In the genomic region with DNA sequence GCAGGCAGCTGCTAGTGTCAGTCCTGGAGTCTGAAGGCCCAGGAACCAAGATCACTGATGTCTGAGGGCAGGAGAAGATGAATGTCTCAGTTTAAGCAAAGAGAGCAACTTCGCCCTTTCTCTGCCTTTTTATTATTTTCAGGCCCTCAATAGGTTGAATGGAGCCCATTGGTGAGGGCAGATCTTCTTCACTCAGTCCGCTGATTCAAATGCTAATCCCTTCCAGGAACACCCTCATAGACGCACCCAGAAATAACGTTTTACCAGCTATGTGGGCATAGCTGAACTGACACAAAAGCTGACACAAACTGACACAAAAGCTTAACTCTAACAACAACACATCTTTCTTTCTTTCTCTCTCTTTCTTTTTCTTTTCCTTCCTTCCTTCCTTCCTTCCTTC, we compare ENCODE assay signal across 31 cellular contexts.
"Had no signal": no experiment of that assay in that cellular context is flagged by ENCODE, and none has a peak within 500 bp of the region (broad histone marks: within the 10 kb centered on the region; RNA-seq: fewer than 3 reads in every experiment).

No MANE protein-coding gene starts in this region.

- H3K9me3 ChIP-seq: body of pancreas, colonic mucosa, esophagus muscularis mucosa, gastrocnemius medialis, heart right ventricle had no signal

- H3K4me1 ChIP-seq: adrenal gland, body of pancreas, colonic mucosa, esophagus muscularis mucosa, foreskin keratinocyte, gastrocnemius medialis had no signal

- H3K9me3 Mint-ChIP-seq: activated CD4-positive, alpha-beta memory T cell treated with anti-CD3 and anti-CD28 coated beads for 36 hours; activated naive CD4-positive, alpha-beta T cell treated with anti-CD3 and anti-CD28 coated beads for 36 hours; activated naive CD8-positive, alpha-beta T cell treated with anti-CD3 and anti-CD28 coated beads for 36 hours; activated naive CD8-positive, alpha-beta T cell treated with anti-CD3 and anti-CD28 coated beads, Interleukin-2, amount 50 U/mL, for 24 hours; activated T-helper 1 cell treated with anti-CD3 and anti-CD28 coated beads, Interleukin-12 subunit alpha, Interleukin-12 subunit beta, Interleukin-2, Interleukin-4 antibody, amounts not matched to agents 30 ng/mL and 10 ng/mL and 1 ng/mL, durations not matched to agents 14 hours and 24 hours and 36 hours; activated T-helper 2 cell treated with anti-CD3 and anti-CD28 coated beads, Interferon-gamma antibody, Interleukin-2, Interleukin-4, amounts not matched to agents 10 μg/mL and 5 μg/mL and 100 μg/mL, durations not matched to agents 14 hours and 24 hours and 36 hours; dendritic cell treated with granulocyte-macrophage colony-stimulating factor and Interleukin-4, amounts not matched to agents 40 ng/mL and 50 ng/mL, for 4 days had no signal

- H3K27me3 ChIP-seq: adrenal gland, body of pancreas, colonic mucosa, esophagus muscularis mucosa, foreskin keratinocyte, gastrocnemius medialis, heart right ventricle had no signal

- H3K36me3 ChIP-seq: adrenal gland, colonic mucosa, esophagus muscularis mucosa, gastrocnemius medialis, heart right ventricle had no signal

- H3K4me3 ChIP-seq: adrenal gland, body of pancreas, colonic mucosa, esophagus muscularis mucosa, gastrocnemius medialis, heart right ventricle had no signal

- DNase-seq: activated CD4-positive, alpha-beta memory T cell treated with anti-CD3 and anti-CD28 coated beads for 36 hours; activated CD4-positive, alpha-beta T cell treated with anti-CD3 and anti-CD28 coated beads for 48 hours; activated CD4-positive, alpha-beta T cell treated with anti-CD3 and anti-CD28 coated beads, Interleukin-2, amount 50 U/mL, for 1 hour; activated CD8-positive, alpha-beta memory T cell treated with anti-CD3 and anti-CD28 coated beads, Interleukin-2, amount 10 ng/mL, durations not matched to agents 7 days and 5 days; activated CD8-positive, alpha-beta memory T cell treated with anti-CD3 and anti-CD28 coated beads, Interleukin-2, amount 50 U/mL, for 4 hours; activated CD8-positive, alpha-beta T cell treated with anti-CD3 and anti-CD28 coated beads, Interleukin-2, amount 10 ng/mL, durations not matched to agents 7 days and 5 days; activated effector memory CD4-positive, alpha-beta T cell treated with anti-CD3 and anti-CD28 coated beads, Interleukin-2, amount 50 U/mL, for 16 hours; activated naive CD4-positive, alpha-beta T cell treated with anti-CD3 and anti-CD28 coated beads for 36 hours; activated naive CD8-positive, alpha-beta T cell treated with anti-CD3 and anti-CD28 coated beads for 36 hours; activated naive CD8-positive, alpha-beta T cell treated with anti-CD3 and anti-CD28 coated beads, Interleukin-2, amount 50 U/mL, for 24 hours; activated T-cell treated with anti-CD3 and anti-CD28 coated beads, Interleukin-2, amount 50 U/mL, for 1 hour; activated T-cell treated with anti-CD3 and anti-CD28 coated beads, Interleukin-2, amount 50 U/mL, for 48 hours; adrenal gland; amygdala; aorta; body of pancreas; caudate nucleus; cerebellar nuclear complex; colonic mucosa; effector CD4-positive, alpha-beta T cell; effector memory CD8-positive, alpha-beta T cell; erythroblast; foreskin keratinocyte; gastrocnemius medialis; heart right ventricle; T-helper 2 cell had no signal

- ATAC-seq: activated CD8-positive, alpha-beta memory T cell treated with anti-CD3 and anti-CD28 coated beads, Interleukin-2, amount 10 ng/mL, durations not matched to agents 7 days and 5 days; activated CD8-positive, alpha-beta T cell treated with anti-CD3 and anti-CD28 coated beads, Interleukin-2, amount 10 ng/mL, durations not matched to agents 7 days and 5 days; activated naive CD8-positive, alpha-beta T cell treated with anti-CD3 and anti-CD28 coated beads, Interleukin-2, amount 50 U/mL, for 24 hours; body of pancreas; effector memory CD8-positive, alpha-beta T cell; foreskin keratinocyte; gastrocnemius medialis; heart right ventricle had no signal

- H3K27ac Mint-ChIP-seq: activated CD4-positive, alpha-beta memory T cell treated with anti-CD3 and anti-CD28 coated beads for 36 hours; activated CD8-positive, alpha-beta memory T cell treated with anti-CD3 and anti-CD28 coated beads, Interleukin-2, amount 10 ng/mL, durations not matched to agents 7 days and 5 days; activated CD8-positive, alpha-beta T cell treated with anti-CD3 and anti-CD28 coated beads, Interleukin-2, amount 10 ng/mL, durations not matched to agents 7 days and 5 days; activated naive CD4-positive, alpha-beta T cell treated with anti-CD3 and anti-CD28 coated beads for 36 hours; activated naive CD4-positive, alpha-beta T cell treated with anti-CD3 and anti-CD28 coated beads, Interleukin-2, amount 50 U/mL, for 24 hours; activated naive CD8-positive, alpha-beta T cell treated with anti-CD3 and anti-CD28 coated beads for 36 hours; activated naive CD8-positive, alpha-beta T cell treated with anti-CD3 and anti-CD28 coated beads, Interleukin-2, amount 50 U/mL, for 24 hours; activated T-helper 1 cell treated with anti-CD3 and anti-CD28 coated beads, Interleukin-12 subunit alpha, Interleukin-12 subunit beta, Interleukin-2, Interleukin-4 antibody, amounts not matched to agents 30 ng/mL and 10 ng/mL and 1 ng/mL, durations not matched to agents 14 hours and 24 hours and 36 hours; activated T-helper 2 cell treated with anti-CD3 and anti-CD28 coated beads, Interferon-gamma antibody, Interleukin-2, Interleukin-4, amounts not matched to agents 10 μg/mL and 5 μg/mL and 100 μg/mL, durations not matched to agents 14 hours and 24 hours and 36 hours; dendritic cell treated with granulocyte-macrophage colony-stimulating factor and Interleukin-4, amounts not matched to agents 40 ng/mL and 50 ng/mL, for 4 days; effector memory CD8-positive, alpha-beta T cell had no signal

- H3K27ac ChIP-seq: adrenal gland, body of pancreas, colonic mucosa, esophagus muscularis mucosa, foreskin keratinocyte, gastrocnemius medialis, heart right ventricle had no signal

- H3K4me1 Mint-ChIP-seq: activated CD8-positive, alpha-beta memory T cell treated with anti-CD3 and anti-CD28 coated beads, Interleukin-2, amount 10 ng/mL, durations not matched to agents 7 days and 5 days; activated naive CD4-positive, alpha-beta T cell treated with anti-CD3 and anti-CD28 coated beads, Interleukin-2, amount 50 U/mL, for 24 hours; activated naive CD8-positive, alpha-beta T cell treated with anti-CD3 and anti-CD28 coated beads for 36 hours; activated naive CD8-positive, alpha-beta T cell treated with anti-CD3 and anti-CD28 coated beads, Interleukin-2, amount 50 U/mL, for 24 hours had no signal

- H3K27me3 Mint-ChIP-seq: activated CD4-positive, alpha-beta memory T cell treated with anti-CD3 and anti-CD28 coated beads for 36 hours; activated CD8-positive, alpha-beta memory T cell treated with anti-CD3 and anti-CD28 coated beads, Interleukin-2, amount 10 ng/mL, durations not matched to agents 7 days and 5 days; activated naive CD4-positive, alpha-beta T cell treated with anti-CD3 and anti-CD28 coated beads, Interleukin-2, amount 50 U/mL, for 24 hours; activated naive CD8-positive, alpha-beta T cell treated with anti-CD3 and anti-CD28 coated beads for 36 hours; activated naive CD8-positive, alpha-beta T cell treated with anti-CD3 and anti-CD28 coated beads, Interleukin-2, amount 50 U/mL, for 24 hours; dendritic cell treated with granulocyte-macrophage colony-stimulating factor and Interleukin-4, amounts not matched to agents 40 ng/mL and 50 ng/mL, for 4 days; effector memory CD8-positive, alpha-beta T cell had no signal

- H3K4me3 Mint-ChIP-seq: activated CD4-positive, alpha-beta memory T cell treated with anti-CD3 and anti-CD28 coated beads for 36 hours; activated CD8-positive, alpha-beta memory T cell treated with anti-CD3 and anti-CD28 coated beads, Interleukin-2, amount 10 ng/mL, durations not matched to agents 7 days and 5 days; activated CD8-positive, alpha-beta T cell treated with anti-CD3 and anti-CD28 coated beads, Interleukin-2, amount 10 ng/mL, durations not matched to agents 7 days and 5 days; activated naive CD4-positive, alpha-beta T cell treated with anti-CD3 and anti-CD28 coated beads for 36 hours; activated naive CD4-positive, alpha-beta T cell treated with anti-CD3 and anti-CD28 coated beads, Interleukin-2, amount 50 U/mL, for 24 hours; activated naive CD8-positive, alpha-beta T cell treated with anti-CD3 and anti-CD28 coated beads for 36 hours; activated naive CD8-positive, alpha-beta T cell treated with anti-CD3 and anti-CD28 coated beads, Interleukin-2, amount 50 U/mL, for 24 hours; activated T-helper 1 cell treated with anti-CD3 and anti-CD28 coated beads, Interleukin-12 subunit alpha, Interleukin-12 subunit beta, Interleukin-2, Interleukin-4 antibody, amounts not matched to agents 30 ng/mL and 10 ng/mL and 1 ng/mL, durations not matched to agents 14 hours and 24 hours and 36 hours; dendritic cell treated with granulocyte-macrophage colony-stimulating factor and Interleukin-4, amounts not matched to agents 40 ng/mL and 50 ng/mL, for 4 days; effector memory CD8-positive, alpha-beta T cell had no signal

- H3K36me3 Mint-ChIP-seq: activated CD4-positive, alpha-beta memory T cell treated with anti-CD3 and anti-CD28 coated beads for 36 hours; activated CD8-positive, alpha-beta memory T cell treated with anti-CD3 and anti-CD28 coated beads, Interleukin-2, amount 10 ng/mL, durations not matched to agents 7 days and 5 days; activated naive CD4-positive, alpha-beta T cell treated with anti-CD3 and anti-CD28 coated beads, Interleukin-2, amount 50 U/mL, for 24 hours; activated naive CD8-positive, alpha-beta T cell treated with anti-CD3 and anti-CD28 coated beads for 36 hours had no signal
